ENCODE assay signal across 26 cellular contexts in the genomic region with DNA sequence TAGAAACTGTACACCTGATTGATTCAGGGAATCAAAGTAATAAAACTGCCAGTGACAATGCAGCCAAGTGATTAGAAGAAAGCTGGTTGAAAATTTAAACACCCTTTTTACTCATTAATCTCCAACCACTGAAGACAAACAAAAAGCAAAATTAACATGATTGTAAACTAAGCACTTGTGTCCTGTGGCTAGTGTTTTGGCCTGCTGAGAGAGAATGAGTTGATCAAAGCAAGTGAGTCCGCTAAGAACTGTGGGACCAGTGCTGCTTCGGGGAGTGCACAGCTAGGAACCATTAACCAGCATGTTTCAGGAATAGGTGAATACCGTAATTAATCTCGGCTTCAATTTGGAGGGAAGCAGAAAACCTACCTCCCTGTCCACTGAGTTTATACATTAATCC. TPM values are rescaled to one million over a fixed set of nuclear protein-coding genes. Genes with fewer than 3 reads are reported as not detected.
A peak's percentile ranks its signal among the peaks of the same experiment; 100 is the strongest.
DNase-seq lines count a peak whose midpoint lies in the region; ATAC-seq and TF ChIP-seq lines count a peak whose summit lies in the region.
"Had no signal": no experiment of that assay in that cellular context is flagged by ENCODE, and none has a peak within 500 bp of the region (broad histone marks: within the 10 kb centered on the region; RNA-seq: fewer than 3 reads in every experiment).

No MANE protein-coding gene starts in this region.

- H3K27me3 Mint-ChIP-seq in GM23338 (ENCODE audit: insufficient read depth, low read depth, poor library complexity) (peaks cover 22% of the 10 kb centered on the region), endodermal cell (ENCODE audit: insufficient read depth) (peaks cover 38% of the 10 kb centered on the region), nephron (ENCODE audit: low read depth) (peaks cover 20% of the 10 kb centered on the region)

- H3K27me3 ChIP-seq in GM23338 (ENCODE audit: insufficient read depth) (no peaks in the 10 kb centered on the region), endodermal cell (ENCODE audit: control insufficient read depth, insufficient read depth, low read length, poor library complexity, severe bottlenecking) (no peaks in the 10 kb centered on the region)

- peak; percentile 83 for ATAC-seq in GM23338
- no peak for ATAC-seq in GM18867 (IDR thresholded peaks at IDR 0.05; ENCODE audit: unreplicated experiment)

- DNase-seq in GM23338 (ENCODE audit: low spot score), result peak; percentile 24
- DNase-seq in NCI-H69 (lab: John Stamatoyannopoulos, UW), result peak; percentile 1
- DNase-seq in endodermal cell, result peak; percentile 73
- no peak for DNase-seq in CD1c-positive myeloid dendritic cell (ENCODE audit: extremely low spot score)
- no peak for DNase-seq in activated T-cell treated with anti-CD3 and anti-CD28 coated beads, Interleukin-2, amount 50 U/mL, for 48 hours
- no peak for DNase-seq in HuH-7 (ENCODE audit: low spot score)
- DNase-seq: CD4-positive, alpha-beta memory T cell; COR-L47; DMS79; EL; GF-D8; Karpas-422; NCI-H1092; NCI-H146; NCI-H1930; NCI-H446; NCI-H524 treated with DMSO at 0.1 percent for 48 hours; OCI-M1; SIG-M5 had no signal

- no peaks in the 10 kb centered on the region for H3K79me2 ChIP-seq in GM23338 (replicated peaks; ENCODE audit: insufficient read depth)

- no peaks in the 10 kb centered on the region for H3F3A ChIP-seq in GM23338 (replicated peaks; ENCODE audit: low read depth)

- no peaks in the 10 kb centered on the region for H3K9me3 ChIP-seq in endodermal cell (ENCODE audit: control insufficient read depth, low read length)
- H3K9me3 ChIP-seq: BLaER1 treated with 17β-estradiol and CSF1 and Interleukin-3, amounts not matched to agents 10 nM and 100 nM; HAP-1 had no signal

- H3K9me3 Mint-ChIP-seq in GM23338 (peaks cover 5% of the 10 kb centered on the region; the same call in 2 of the 3 replicates), endodermal cell (no peaks in the 10 kb centered on the region), nephron (no peaks in the 10 kb centered on the region)
- H3K9me3 Mint-ChIP-seq: T-helper 1 cell treated with Interleukin-12 subunit alpha and Interleukin-12 subunit beta and Interleukin-4 antibody, amounts not matched to agents 30 μg/mL and 1 μg/mL, for 36 hours had no signal

- H4K20me1 ChIP-seq in GM23338 (replicated peaks; ENCODE audit: insufficient read depth), result no peaks in the 10 kb centered on the region
- H4K20me1 ChIP-seq: BLaER1 treated with 17β-estradiol and CSF1 and Interleukin-3, amounts not matched to agents 10 nM and 100 nM had no signal

- H3K4me1 Mint-ChIP-seq in GM23338 (peaks cover 17% of the 10 kb centered on the region; the same call in 2 of the 3 replicates), endodermal cell (peaks cover 16% of the 10 kb centered on the region), nephron (peaks cover 9% of the 10 kb centered on the region)

- WGBS in endodermal cell (ENCODE audit: insufficient coverage in 1 of 2, insufficient read length in 1 of 2), 2 experiments, result 30 to 52% methylated on average over 3 to 4 of the region's 4 CpGs

- H3K36me3 ChIP-seq in GM23338 (ENCODE audit: insufficient read depth) (no peaks in the 10 kb centered on the region), endodermal cell (ENCODE audit: control insufficient read depth, insufficient read depth, low read length) (no peaks in the 10 kb centered on the region)
- H3K36me3 ChIP-seq: BLaER1 treated with 17β-estradiol and CSF1 and Interleukin-3, amounts not matched to agents 10 nM and 100 nM; HAP-1 had no signal

- no peak overlapping the region for H2AFZ ChIP-seq in GM23338

- no peak overlapping the region for H3K9ac ChIP-seq in endodermal cell (ENCODE audit: extremely low read depth, low read length, poor library complexity, severe bottlenecking)
- H3K9ac ChIP-seq: BLaER1 treated with 17β-estradiol and CSF1 and Interleukin-3, amounts not matched to agents 10 nM and 100 nM had no signal

- H3K36me3 Mint-ChIP-seq in GM23338 (ENCODE audit: low read depth), result no peaks in the 10 kb centered on the region
- H3K36me3 Mint-ChIP-seq in endodermal cell (ENCODE audit: low read depth), result no peaks in the 10 kb centered on the region
- no peaks in the 10 kb centered on the region for H3K36me3 Mint-ChIP-seq in nephron (ENCODE audit: low read depth)

- H3K27ac Mint-ChIP-seq in GM23338 (no peak overlapping the region), endodermal cell (no peak overlapping the region), nephron (peak overlapping the region in 2 of 3 experiments; percentile 4 to 57)
- H3K27ac Mint-ChIP-seq: CD4-positive, alpha-beta memory T cell; T-helper 1 cell treated with Interleukin-12 subunit alpha and Interleukin-12 subunit beta and Interleukin-4 antibody, amounts not matched to agents 30 μg/mL and 1 μg/mL, for 36 hours had no signal

- no peak overlapping the region for H3K27ac ChIP-seq in GM23338 (ENCODE audit: low read depth)
- H3K27ac ChIP-seq in endodermal cell (ENCODE audit: low read depth, low read length), result no peak overlapping the region
- H3K27ac ChIP-seq: BLaER1 treated with 17β-estradiol and CSF1 and Interleukin-3, amounts not matched to agents 10 nM and 100 nM; HL-60; SK-N-MC had no signal

- H3K9me2 ChIP-seq in GM23338 (ENCODE audit: insufficient read depth), result no peaks in the 10 kb centered on the region

- no peak overlapping the region for H3K4me2 ChIP-seq in GM23338
- H3K4me2 ChIP-seq: BLaER1 treated with 17β-estradiol and CSF1 and Interleukin-3, amounts not matched to agents 10 nM and 100 nM had no signal

- TF ChIP-seq CTCF in GM23338 (conservative IDR thresholded peaks at IDR 0.05; ENCODE audit: low read depth in 2 of 2) (no peak), endodermal cell (conservative IDR thresholded peaks at IDR 0.05) (no peak), nephron (IDR thresholded peaks at IDR 0.05; ENCODE audit: unreplicated experiment in 3 of 3) (no peak)

- H3K4me3 ChIP-seq in GM23338 (no peak overlapping the region), endodermal cell (ENCODE audit: low read length) (no peak overlapping the region)
- H3K4me3 ChIP-seq: BLaER1 treated with 17β-estradiol and CSF1 and Interleukin-3, amounts not matched to agents 10 nM and 100 nM; HAP-1; SK-N-MC had no signal

- H3K4me3 Mint-ChIP-seq in GM23338, result no peak overlapping the region
- H3K4me3 Mint-ChIP-seq in endodermal cell, result no peak overlapping the region
- no peak overlapping the region for H3K4me3 Mint-ChIP-seq in nephron
- H3K4me3 Mint-ChIP-seq: CD4-positive, alpha-beta memory T cell; T-helper 1 cell treated with Interleukin-12 subunit alpha and Interleukin-12 subunit beta and Interleukin-4 antibody, amounts not matched to agents 30 μg/mL and 1 μg/mL, for 36 hours had no signal

- H3K4me1 ChIP-seq in GM23338 (ENCODE audit: insufficient read depth) (no peaks in the 10 kb centered on the region; the same call in 1 of the 2 replicates), endodermal cell (ENCODE audit: control insufficient read depth, insufficient read depth, low read length) (no peaks in the 10 kb centered on the region)

TF ChIP-seq in GM23338, 12 proteins besides CTCF, POLR2A, EP300 and RAD21 (continues in another document):
- TF ChIP-seq, protein P1, sequence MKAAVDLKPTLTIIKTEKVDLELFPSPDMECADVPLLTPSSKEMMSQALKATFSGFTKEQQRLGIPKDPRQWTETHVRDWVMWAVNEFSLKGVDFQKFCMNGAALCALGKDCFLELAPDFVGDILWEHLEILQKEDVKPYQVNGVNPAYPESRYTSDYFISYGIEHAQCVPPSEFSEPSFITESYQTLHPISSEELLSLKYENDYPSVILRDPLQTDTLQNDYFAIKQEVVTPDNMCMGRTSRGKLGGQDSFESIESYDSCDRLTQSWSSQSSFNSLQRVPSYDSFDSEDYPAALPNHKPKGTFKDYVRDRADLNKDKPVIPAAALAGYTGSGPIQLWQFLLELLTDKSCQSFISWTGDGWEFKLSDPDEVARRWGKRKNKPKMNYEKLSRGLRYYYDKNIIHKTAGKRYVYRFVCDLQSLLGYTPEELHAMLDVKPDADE (IDR thresholded peaks at IDR 0.05), result no peak

RNA-seq across cellular contexts. Expression of a gene that starts 13.6 kb away (rescaled TPM):
- 31.2 and 37.6 TPM in 2 replicates for total RNA-seq in GM23338 (2014; rRNA removed; shearing (Covaris generic))
- 11.1 and 13.8 TPM in 2 replicates for polyA plus RNA-seq in GM23338 (2016; fragmentation: Nextera tagmentation; extraction: Ambion mirVana)
- total RNA-seq in endodermal cell, result 10 to 100 TPM; 23.2 to 34.1 TPM
- polyA plus RNA-seq in endodermal cell (2013, experiment 1 of 2), result 22.2 TPM
- polyA plus RNA-seq in endodermal cell (2013, experiment 2 of 2), result 21.1 TPM

Comparison
In these comparisons a context has a peak if more than half of its experiments do, and no peak if none do; other contexts are left out.
1. DNase-seq: peak in GM23338 (single experiment), NCI-H69 (single experiment) and endodermal cell (single experiment); none in CD1c-positive myeloid dendritic cell (single experiment), activated T-cell treated with anti-CD3 and anti-CD28 coated beads, Interleukin-2, amount 50 U/mL, for 48 hours (0 of 2) and HuH-7 (single experiment).
2. H3K27ac Mint-ChIP-seq: peak in nephron (2 of 3); none in GM23338 (single experiment) and endodermal cell (single experiment).